Comparison of ENCODE assay signal across 12 cellular contexts in genomic region chr12:6235499-6235898, GRCh38. TPM values are rescaled to one million over a fixed set of nuclear protein-coding genes. Genes with fewer than 3 reads are reported as not detected.
DNase-seq lines count a peak whose midpoint lies in the region; ATAC-seq and TF ChIP-seq lines count a peak whose summit lies in the region.
"Had no signal": no experiment of that assay in that cellular context is flagged by ENCODE, and none has a peak within 500 bp of the region (broad histone marks: within the 10 kb centered on the region; RNA-seq: fewer than 3 reads in every experiment).

No MANE protein-coding gene starts in this region.

- H3K4me3 ChIP-seq in sigmoid colon (no peak overlapping the region), H7 (ENCODE audit: insufficient read depth, low read depth, low read length) (no peak overlapping the region), WERI-Rb-1 (ENCODE audit: low read depth, low read length) (no peak overlapping the region)

- H3K27ac ChIP-seq in H9 (ENCODE audit: insufficient read length, low read depth, low read length) (no peak overlapping the region), sigmoid colon (peak overlapping the region; percentile 95 to 100 (median 98)), WERI-Rb-1 (no peak overlapping the region)
- H3K27ac ChIP-seq: RWPE1 had no signal

- no peak for TF ChIP-seq POLR2A in sigmoid colon (IDR thresholded peaks at IDR 0.05)

- no peak overlapping the region for H2BK15ac ChIP-seq in H9 (ENCODE audit: low read depth, low read length)

- TF ChIP-seq CTCF in H9 (conservative IDR thresholded peaks at IDR 0.05) (no peak), sigmoid colon (IDR thresholded peaks at IDR 0.05) (no peak), WERI-Rb-1 (IDR thresholded peaks at IDR 0.05; ENCODE audit: low read depth, low read length) (no peak)

- H2AFZ ChIP-seq in H9 (ENCODE audit: low read length), result no peak overlapping the region

- H2BK120ac ChIP-seq in H9 (ENCODE audit: low read depth, low read length, poor library complexity, severe bottlenecking), result no peak overlapping the region

- H3K56ac ChIP-seq in H9 (ENCODE audit: insufficient read length, low read depth, low read length), result no peak overlapping the region

- H3K9ac ChIP-seq in H9 (ENCODE audit: extremely low read depth, insufficient read length, low read length), result no peak overlapping the region

- no peak overlapping the region for H3K4me2 ChIP-seq in H9 (ENCODE audit: insufficient read depth, insufficient read length, low read length)

- peaks cover 42 to 87% (median 66%) of the 10 kb centered on the region in 3 experiments for H3K36me3 Mint-ChIP-seq in H9 (ENCODE audit: insufficient read depth in 1 of 3, low read depth in 3 of 3)
- H3K36me3 Mint-ChIP-seq: naive thymus-derived CD8-positive, alpha-beta T cell had no signal

- H2BK20ac ChIP-seq in H9 (ENCODE audit: low read depth, low read length, poor library complexity, severe bottlenecking), result no peak overlapping the region

- H4K20me1 ChIP-seq in H9 (ENCODE audit: control insufficient read depth, insufficient read depth, insufficient read length), result no peaks in the 10 kb centered on the region

- intact Hi-C loops in sigmoid colon (cut with DNase I), result loop anchor here (5.0 kb wide), 1 partner anchor 153 kb away; no protein-coding TSS in a partner anchor

- H3K36me3 ChIP-seq in sigmoid colon (peaks cover 19 to 73% (median 40%) of the 10 kb centered on the region in 4 donors), H7 (replicated peaks; ENCODE audit: control insufficient read depth, insufficient read depth, low read length) (peaks cover 22% of the 10 kb centered on the region), WERI-Rb-1 (no peaks in the 10 kb centered on the region)

- no peak overlapping the region for H2BK5ac ChIP-seq in H9 (ENCODE audit: insufficient read length, low read length)

- H3K14ac ChIP-seq in H9 (ENCODE audit: insufficient read depth, low read length), result no peak overlapping the region

- no peak for ATAC-seq in GM19467 (IDR thresholded peaks at IDR 0.05; ENCODE audit: unreplicated experiment)
- ATAC-seq: naive thymus-derived CD8-positive, alpha-beta T cell had no signal

- H3K4me1 ChIP-seq in H9 (ENCODE audit: insufficient read depth, low read length) (no peaks in the 10 kb centered on the region), sigmoid colon (peaks cover 0 to 61% (median 58%) of the 10 kb centered on the region in 4 donors)

- no peak overlapping the region for H3K4ac ChIP-seq in H9 (ENCODE audit: low read depth, low read length)

- H2BK12ac ChIP-seq in H9 (ENCODE audit: insufficient read length, low read depth, low read length), result no peak overlapping the region

- H3K4me3 Mint-ChIP-seq in H9, result no peak overlapping the region
- H3K4me3 Mint-ChIP-seq: activated naive CD4-positive, alpha-beta T cell treated with anti-CD3 and anti-CD28 coated beads for 36 hours; dendritic cell treated with granulocyte-macrophage colony-stimulating factor and Interleukin-4, amounts not matched to agents 40 ng/mL and 50 ng/mL, for 4 days; naive thymus-derived CD8-positive, alpha-beta T cell had no signal

- WGBS in H9 (ENCODE audit: extremely low coverage, insufficient read length, low lambda C conversion rate), result no CpG with 5 or more reads among the region's 9 CpGs
- 13 to 58% methylated on average over 9 of the region's 9 CpGs for WGBS in sigmoid colon, 2 donors

- H3T11ph ChIP-seq in H9 (ENCODE audit: low read length), result no peak overlapping the region

- H3K9me3 Mint-ChIP-seq in H9, result no peaks in the 10 kb centered on the region
- H3K9me3 Mint-ChIP-seq: activated naive CD4-positive, alpha-beta T cell treated with anti-CD3 and anti-CD28 coated beads for 36 hours; dendritic cell treated with granulocyte-macrophage colony-stimulating factor and Interleukin-4, amounts not matched to agents 40 ng/mL and 50 ng/mL, for 4 days; naive thymus-derived CD8-positive, alpha-beta T cell had no signal

- no peak overlapping the region for H4K8ac ChIP-seq in H9 (replicated peaks; ENCODE audit: insufficient read length, low read depth, low read length)

- DNase-seq in H9 (no peak), NCI-H345 treated with DMSO at 0.1 percent for 48 hours (lab: John Stamatoyannopoulos, UW; ENCODE audit: unreplicated experiment) (peak; percentile 12), globus pallidus (ENCODE audit: low spot score) (peak; percentile 51), sigmoid colon (peak; percentile 83), H7 (no peak), NCI-H226 (no peak), WERI-Rb-1 (no peak)
- DNase-seq: activated naive CD4-positive, alpha-beta T cell treated with anti-CD3 and anti-CD28 coated beads for 36 hours had no signal

- no peaks in the 10 kb centered on the region for H3K9me3 ChIP-seq in H9 (ENCODE audit: control insufficient read depth, low read depth, low read length)
- H3K9me3 ChIP-seq in sigmoid colon, result no peaks in the 10 kb centered on the region
- no peaks in the 10 kb centered on the region for H3K9me3 ChIP-seq in WERI-Rb-1 (ENCODE audit: severe bottlenecking)

- no peaks in the 10 kb centered on the region; the same call in 1 of the 2 replicates for H3K79me2 ChIP-seq in H9 (ENCODE audit: insufficient read depth, low read length)

- no peak overlapping the region for H2AK5ac ChIP-seq in H9 (ENCODE audit: insufficient read length, low read length)

- peak overlapping the region; percentile 3 to 61 (median 4); a peak in 2 of 7 replicates for H3K27ac Mint-ChIP-seq in H9
- H3K27ac Mint-ChIP-seq: activated naive CD4-positive, alpha-beta T cell treated with anti-CD3 and anti-CD28 coated beads for 36 hours; dendritic cell treated with granulocyte-macrophage colony-stimulating factor and Interleukin-4, amounts not matched to agents 40 ng/mL and 50 ng/mL, for 4 days; naive thymus-derived CD8-positive, alpha-beta T cell had no signal

- no peak overlapping the region for H4K91ac ChIP-seq in H9 (ENCODE audit: insufficient read length, low read depth, low read length)

- no peaks in the 10 kb centered on the region for H3K23me2 ChIP-seq in H9 (ENCODE audit: insufficient read length, low read depth, low read length, poor library complexity, severe bottlenecking)

- no peak overlapping the region for H4K5ac ChIP-seq in H9 (ENCODE audit: insufficient read length, low read depth, low read length)

- no peaks in the 10 kb centered on the region for H3K27me3 ChIP-seq in H9 (ENCODE audit: insufficient read depth, low read length)
- no peaks in the 10 kb centered on the region for H3K27me3 ChIP-seq in sigmoid colon
- no peaks in the 10 kb centered on the region for H3K27me3 ChIP-seq in H7 (ENCODE audit: control insufficient read depth, insufficient read depth, low read length)
- no peaks in the 10 kb centered on the region for H3K27me3 ChIP-seq in WERI-Rb-1 (ENCODE audit: insufficient read depth, low read depth, severe bottlenecking)

- H3K18ac ChIP-seq in H9 (ENCODE audit: insufficient read length, low read depth, low read length), result no peak overlapping the region

- H3K79me1 ChIP-seq in H9 (ENCODE audit: insufficient read depth, low read depth, low read length, poor library complexity, severe bottlenecking), result no peaks in the 10 kb centered on the region

- peaks cover 10 to 13% of the 10 kb centered on the region in 2 experiments for H3K4me1 Mint-ChIP-seq in H9

- H3K27me3 Mint-ChIP-seq in H9 (ENCODE audit: low read depth), result no peaks in the 10 kb centered on the region

- no peak for TF ChIP-seq EP300 in sigmoid colon (IDR thresholded peaks at IDR 0.05)

- H3K23ac ChIP-seq in H9 (ENCODE audit: insufficient read length, low read depth, low read length), result no peak overlapping the region

RNA-seq across cellular contexts. Expression of gene CD9, which starts 35.3 kb away (rescaled TPM):
- total RNA-seq in H9 (2021), result 131 and 132 TPM in 2 replicates
- 100 to 1,000 TPM; 240 to 453 (median 303) TPM for total RNA-seq in sigmoid colon
- 100 to 1,000 TPM; 180 to 548 (median 335) TPM for polyA plus RNA-seq in sigmoid colon
- total RNA-seq in H7 (2014; rRNA removed; shearing (Covaris generic)), result 266 and 274 TPM in 2 replicates

Comparison
In these comparisons a context has a peak if more than half of its experiments do, and no peak if none do; other contexts are left out.
1. DNase-seq: peak in NCI-H345 treated with DMSO at 0.1 percent for 48 hours (single experiment), globus pallidus (single experiment) and sigmoid colon (single experiment); none in H9 (single experiment), H7 (single experiment), NCI-H226 (single experiment) and WERI-Rb-1 (single experiment).
2. H3K27ac ChIP-seq: peak in sigmoid colon (4 of 4); none in H9 (single experiment) and WERI-Rb-1 (single experiment).